In the genomic region with DNA sequence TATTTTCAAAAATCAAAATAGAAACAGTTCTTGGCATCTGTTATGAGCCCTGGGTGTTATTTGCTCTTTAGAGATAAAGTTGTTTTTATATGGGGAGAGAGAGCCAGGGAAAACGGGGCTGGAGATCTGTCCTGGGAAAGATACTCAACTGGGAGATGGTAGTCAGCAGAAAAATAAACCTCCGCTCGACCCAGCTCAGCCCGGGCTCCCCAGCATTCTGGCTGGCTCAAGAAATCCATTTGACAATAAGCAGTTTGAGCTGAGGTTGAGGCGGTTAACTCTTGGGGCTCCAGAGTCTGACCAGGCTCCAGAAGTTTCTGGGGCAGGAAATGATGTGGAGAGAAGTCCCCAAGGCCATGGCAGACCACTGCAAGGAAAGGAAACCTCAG, we compare ENCODE assay signal across 19 cellular contexts.
"Had no signal": no experiment of that assay in that cellular context is flagged by ENCODE, and none has a peak within 500 bp of the region (broad histone marks: within the 10 kb centered on the region; RNA-seq: fewer than 3 reads in every experiment).

No MANE protein-coding gene starts in this region.

- H3K36me3 ChIP-seq: esophagus muscularis mucosa, gastroesophageal sphincter, suprapubic skin, tibial nerve, upper lobe of right lung, vagina had no signal

- H3K4me1 ChIP-seq: esophagus muscularis mucosa, gastroesophageal sphincter, suprapubic skin, tibial nerve, upper lobe of right lung, vagina had no signal

- H3K9me3 ChIP-seq: esophagus muscularis mucosa, gastroesophageal sphincter, suprapubic skin, tibial nerve, upper lobe of right lung, vagina had no signal

- H3K27ac ChIP-seq: epithelial cell of prostate, esophagus muscularis mucosa, gastroesophageal sphincter, suprapubic skin, tibial nerve, upper lobe of right lung, vagina had no signal

- H3K4me3 ChIP-seq: esophagus muscularis mucosa, gastroesophageal sphincter, smooth muscle cell, suprapubic skin, tibial nerve, upper lobe of right lung, vagina had no signal

- DNase-seq: effector memory CD4-positive, alpha-beta T cell; foreskin fibroblast; glutamatergic neuron; islet precursor cell; mesendoderm; naive B cell; posterior cingulate gyrus; stimulated activated CD4-positive, alpha-beta T cell treated with anti-CD3 and anti-CD28 coated beads, Interleukin-2, amount 100 ng/mL, for 48 hours; stimulated activated CD8-positive, alpha-beta memory T cell treated with anti-CD3 and anti-CD28 coated beads, Interleukin-4, amount 100 ng/mL, for 48 hours; stimulated activated naive CD8-positive, alpha-beta T cell treated with anti-CD3 and anti-CD28 coated beads, Interleukin-15, Interleukin-2, amounts not matched to agents 100 U/mL and 50 U/mL, for 24 hours; upper lobe of right lung had no signal

- ATAC-seq: gastroesophageal sphincter; stimulated activated effector memory CD8-positive, alpha-beta T cell treated with anti-CD3 and anti-CD28 coated beads, Interleukin-12 subunit alpha, Interleukin-12 subunit beta, amount 100 ng/mL, for 72 hours; stimulated activated naive CD8-positive, alpha-beta T cell treated with anti-CD3 and anti-CD28 coated beads, Interleukin-15, Interleukin-2, amounts not matched to agents 100 U/mL and 50 U/mL, for 24 hours; upper lobe of right lung had no signal

- H3K27me3 ChIP-seq: esophagus muscularis mucosa, gastroesophageal sphincter, suprapubic skin, tibial nerve, upper lobe of right lung, vagina had no signal
